13 cellular contexts compared by ENCODE assay signal in genomic region chr10:62924344-62924748, GRCh38.
DNase-seq lines count a peak whose midpoint lies in the region; ATAC-seq and TF ChIP-seq lines count a peak whose summit lies in the region.
"Had no signal": no experiment of that assay in that cellular context is flagged by ENCODE, and none has a peak within 500 bp of the region (broad histone marks: within the 10 kb centered on the region; RNA-seq: fewer than 3 reads in every experiment).

No MANE protein-coding gene starts in this region.

- H3K4me3 Mint-ChIP-seq in activated T-cell treated with anti-CD3 and anti-CD28 coated beads, Interleukin-2, amount 50 U/mL, for 72 hours = no peak overlapping the region
- H3K4me3 Mint-ChIP-seq: activated naive CD8-positive, alpha-beta T cell had no signal

- WGBS in thyroid gland, 2 donors = 51% methylated on average over 14 to 17 of the region's 20 CpGs
- WGBS in tibial nerve, 2 donors = 64 to 97% methylated on average over 12 to 16 of the region's 20 CpGs

- no peaks in the 10 kb centered on the region for H3K36me3 Mint-ChIP-seq in activated T-cell treated with anti-CD3 and anti-CD28 coated beads, Interleukin-2, amount 50 U/mL, for 72 hours (ENCODE audit: insufficient read depth in 2 of 2)
- H3K36me3 Mint-ChIP-seq: activated naive CD8-positive, alpha-beta T cell; immature natural killer cell had no signal

- H3K4me3 ChIP-seq in iPS-11a (ENCODE audit: low read depth, low read length) = peak overlapping the region; percentile 14
- no peak overlapping the region for H3K4me3 ChIP-seq in thyroid gland (replicated peaks in 1 of 3)
- no peak overlapping the region for H3K4me3 ChIP-seq in tibial nerve
- H3K4me3 ChIP-seq: SJSA1 had no signal

- H3K4me1 Mint-ChIP-seq in activated T-cell treated with anti-CD3 and anti-CD28 coated beads, Interleukin-2, amount 50 U/mL, for 72 hours (ENCODE audit: low read depth) = no peaks in the 10 kb centered on the region
- H3K4me1 Mint-ChIP-seq: immature natural killer cell had no signal

- H3K36me3 ChIP-seq in thyroid gland (no peaks in the 10 kb centered on the region), tibial nerve (no peaks in the 10 kb centered on the region)
- H3K36me3 ChIP-seq: neutrophil, SJSA1 had no signal

- H3K27ac ChIP-seq in thyroid gland (no peak overlapping the region), tibial nerve (no peak overlapping the region)
- H3K27ac ChIP-seq: dorsolateral prefrontal cortex, neutrophil, SJSA1 had no signal

- peaks cover 43% of the 10 kb centered on the region for H3K27me3 Mint-ChIP-seq in activated T-cell treated with anti-CD3 and anti-CD28 coated beads, Interleukin-2, amount 50 U/mL, for 72 hours (ENCODE audit: low read depth)

- peaks cover 3% of the 10 kb centered on the region in 2 donors for H3K9me3 Mint-ChIP-seq in activated T-cell treated with anti-CD3 and anti-CD28 coated beads, Interleukin-2, amount 50 U/mL, for 72 hours
- H3K9me3 Mint-ChIP-seq: immature natural killer cell had no signal

- intact Hi-C loops in thyroid gland (cut with DNase I) = no loop called here

- no peak overlapping the region for H3K27ac Mint-ChIP-seq in activated T-cell treated with anti-CD3 and anti-CD28 coated beads, Interleukin-2, amount 50 U/mL, for 72 hours
- H3K27ac Mint-ChIP-seq: activated naive CD8-positive, alpha-beta T cell; immature natural killer cell had no signal

- TF ChIP-seq CTCF in thyroid gland (IDR thresholded peaks at IDR 0.05) (no peak), tibial nerve (IDR thresholded peaks at IDR 0.05) (no peak)

- no peak for TF ChIP-seq POLR2A in thyroid gland (IDR thresholded peaks at IDR 0.05)
- TF ChIP-seq POLR2A in tibial nerve (IDR thresholded peaks at IDR 0.05) = no peak

- H3K4me1 ChIP-seq in thyroid gland = no peaks in the 10 kb centered on the region
- H3K4me1 ChIP-seq in tibial nerve = peaks cover 0 to 6% (median 0%) of the 10 kb centered on the region in 4 donors
- H3K4me1 ChIP-seq: SJSA1 had no signal

- H3K9me3 ChIP-seq in thyroid gland = no peaks in the 10 kb centered on the region
- no peaks in the 10 kb centered on the region for H3K9me3 ChIP-seq in tibial nerve
- H3K9me3 ChIP-seq: neutrophil, SJSA1 had no signal

- DNase-seq in activated T-cell treated with anti-CD3 and anti-CD28 coated beads for 48 hours (ENCODE audit: low read depth) (peak; percentile 11), NCI-H1105 (lab: John Stamatoyannopoulos, UW) (peak; percentile 35), thyroid gland (peak; percentile 48), HCEC 1CT (no peak), hepatic stellate cell (ENCODE audit: low spot score) (no peak), tibial nerve (ENCODE audit: low spot score in 2 of 2) (no peak)
- DNase-seq in activated T-cell treated with anti-CD3 and anti-CD28 coated beads, Interleukin-2, amount 50 U/mL, for 72 hours = no peak
- DNase-seq: dorsolateral prefrontal cortex had no signal

- no peak for TF ChIP-seq EP300 in tibial nerve (IDR thresholded peaks at IDR 0.05)

- ATAC-seq in activated T-cell treated with anti-CD3 and anti-CD28 coated beads, Interleukin-2, amount 50 U/mL, for 72 hours (replicated peaks in 1 of 2) = no peak

- H3K27me3 ChIP-seq in thyroid gland = no peaks in the 10 kb centered on the region
- no peaks in the 10 kb centered on the region for H3K27me3 ChIP-seq in tibial nerve
- H3K27me3 ChIP-seq: dorsolateral prefrontal cortex, SJSA1 had no signal

Comparison
In these comparisons a context has a peak if more than half of its experiments do, and no peak if none do; other contexts are left out.
1. DNase-seq: peak in activated T-cell treated with anti-CD3 and anti-CD28 coated beads for 48 hours (single experiment), NCI-H1105 (single experiment) and thyroid gland (2 of 2); none in activated T-cell treated with anti-CD3 and anti-CD28 coated beads, Interleukin-2, amount 50 U/mL, for 72 hours (0 of 2), HCEC 1CT (single experiment), hepatic stellate cell (single experiment) and tibial nerve (0 of 2).